ENCODE assay signal across 12 cellular contexts in genomic region chr3:100048248-100048647, GRCh38.
DNase-seq lines count a peak whose midpoint lies in the region; ATAC-seq, FAIRE-seq and TF ChIP-seq lines count a peak whose summit lies in the region.
"Had no signal": no experiment of that assay in that cellular context is flagged by ENCODE, and none has a peak within 500 bp of the region (broad histone marks: within the 10 kb centered on the region; RNA-seq: fewer than 3 reads in every experiment).

No MANE protein-coding gene starts in this region.

- no peaks in the 10 kb centered on the region for H3K36me3 ChIP-seq in HUES48 (ENCODE audit: control insufficient read depth, insufficient read depth, low read length)
- H3K36me3 ChIP-seq in astrocyte (ENCODE audit: insufficient read depth, low read length): no peaks in the 10 kb centered on the region
- H3K36me3 ChIP-seq in thoracic aorta: no peaks in the 10 kb centered on the region
- H3K36me3 ChIP-seq: left lung had no signal

- TF ChIP-seq CTCF in astrocyte (IDR thresholded peaks at IDR 0.05; ENCODE audit: insufficient read depth, low read depth, low read length): no peak
- no peak for TF ChIP-seq CTCF in mesothelial cell of epicardium (IDR thresholded peaks at IDR 0.05; ENCODE audit: unreplicated experiment)
- no peak for TF ChIP-seq CTCF in thoracic aorta (IDR thresholded peaks at IDR 0.05)

- H3K9me3 ChIP-seq in HUES48 (ENCODE audit: control insufficient read depth, insufficient read depth, low read length) (no peaks in the 10 kb centered on the region), astrocyte (ENCODE audit: insufficient read depth, low read depth, low read length) (no peaks in the 10 kb centered on the region), thoracic aorta (no peaks in the 10 kb centered on the region)
- H3K9me3 ChIP-seq: left lung had no signal

- no peak overlapping the region for H2AFZ ChIP-seq in astrocyte (ENCODE audit: low read depth, low read length)

- no peaks in the 10 kb centered on the region for H3K79me2 ChIP-seq in astrocyte (ENCODE audit: insufficient read depth, low read length)

- H3K36me3 Mint-ChIP-seq in astrocyte (ENCODE audit: low read depth, unreplicated experiment) (no peaks in the 10 kb centered on the region), mesothelial cell of epicardium (no peaks in the 10 kb centered on the region)

- H3K9me3 Mint-ChIP-seq in astrocyte (ENCODE audit: unreplicated experiment) (no peaks in the 10 kb centered on the region), mesothelial cell of epicardium (peaks cover 2% of the 10 kb centered on the region)

- H3K4me1 Mint-ChIP-seq in astrocyte (ENCODE audit: low read depth, unreplicated experiment): peaks cover 48% of the 10 kb centered on the region
- peaks cover 33% of the 10 kb centered on the region for H3K4me1 Mint-ChIP-seq in mesothelial cell of epicardium

- H3K27ac Mint-ChIP-seq in astrocyte (ENCODE audit: unreplicated experiment) (peak overlapping the region; percentile 93), mesothelial cell of epicardium (peak overlapping the region; percentile 87)

- H4K20me1 ChIP-seq in astrocyte (ENCODE audit: insufficient read depth, low read length): no peaks in the 10 kb centered on the region

- H3K4me3 ChIP-seq in HUES48 (ENCODE audit: low read depth, low read length) (no peak overlapping the region), astrocyte (ENCODE audit: insufficient read depth, low read depth, low read length) (no peak overlapping the region), thoracic aorta (no peak overlapping the region)
- H3K4me3 ChIP-seq: left lung had no signal

- H3K9ac ChIP-seq in HUES48 (ENCODE audit: low read depth, low read length) (no peak overlapping the region), astrocyte (ENCODE audit: low read length) (peak overlapping the region; percentile 49)

- peak overlapping the region; percentile 67 for H3K4me2 ChIP-seq in astrocyte (ENCODE audit: low read length)

- DNase-seq in astrocyte (ENCODE audit: low read depth): no peak
- no peak for DNase-seq in mesothelial cell of epicardium (ENCODE audit: low spot score in 2 of 2, unreplicated experiment in 2 of 2)
- DNase-seq in thoracic aorta (ENCODE audit: low spot score): no peak
- DNase-seq in NCI-H524 (lab: John Stamatoyannopoulos, UW): no peak
- no peak for DNase-seq in HPDE6-E6E7 (ENCODE audit: extremely low spot score)
- no peak for DNase-seq in activated CD4-positive, alpha-beta T cell treated with anti-CD3 and anti-CD28 coated beads for 4 hours
- DNase-seq: activated T-cell treated with anti-CD3 and anti-CD28 coated beads, Interleukin-2, amount 50 U/mL, for 1 hour; DMS 273 treated with DMSO at 0.1 percent for 48 hours; NCI-H187 had no signal

- H3K4me3 Mint-ChIP-seq in astrocyte (ENCODE audit: unreplicated experiment) (no peak overlapping the region), mesothelial cell of epicardium (no peak overlapping the region)

- no peaks in the 10 kb centered on the region for H3K27me3 ChIP-seq in HUES48 (ENCODE audit: control insufficient read depth, insufficient read depth, low read length)
- no peaks in the 10 kb centered on the region for H3K27me3 ChIP-seq in astrocyte (ENCODE audit: insufficient read depth, low read length)
- H3K27me3 ChIP-seq in thoracic aorta (replicated peaks; ENCODE audit: insufficient read depth): no peaks in the 10 kb centered on the region
- H3K27me3 ChIP-seq: left lung had no signal

- ATAC-seq in thoracic aorta (ENCODE audit: insufficient number of reproducible peaks, low FRiP score, low read depth) (no peak), HG03108 (IDR thresholded peaks at IDR 0.05; ENCODE audit: unreplicated experiment) (no peak)

- H3K27me3 Mint-ChIP-seq in astrocyte (ENCODE audit: low read depth, unreplicated experiment): no peaks in the 10 kb centered on the region
- no peaks in the 10 kb centered on the region for H3K27me3 Mint-ChIP-seq in mesothelial cell of epicardium (ENCODE audit: low read depth)

- H3K27ac ChIP-seq in HUES48 (ENCODE audit: low read depth, low read length): peak overlapping the region; percentile 22
- peak overlapping the region; percentile 72 for H3K27ac ChIP-seq in astrocyte (ENCODE audit: low read depth, low read length)
- peak overlapping the region; percentile 59 to 82 for H3K27ac ChIP-seq in thoracic aorta

- FAIRE-seq in astrocyte (lab: Jason Lieb, UNC): no peak

- H3K4me1 ChIP-seq in HUES48 (ENCODE audit: control insufficient read depth, insufficient read depth, low read length) (peaks cover 26% of the 10 kb centered on the region), astrocyte (ENCODE audit: insufficient read depth, low read length) (peaks cover 33% of the 10 kb centered on the region), thoracic aorta (ENCODE audit: control insufficient read depth in 1 of 2, low read depth in 2 of 2) (peaks cover 25 to 49% of the 10 kb centered on the region in 2 donors)

Comparison
In these comparisons a context has a peak if more than half of its experiments do, and no peak if none do; other contexts are left out.
1. H3K27ac ChIP-seq: peak in every context shown above with its lines; median percentile 72 in astrocyte; 70 in thoracic aorta; 22 in HUES48.